ENCODE assay signal across 1 cellular context in genomic region chr1:77319036-77319705, GRCh38.
TF ChIP-seq lines count a peak whose summit lies in the region.

No MANE protein-coding gene starts in this region.

TF ChIP-seq in IMR-90, 13 proteins besides CTCF, POLR2A, EP300 and RAD21:
- TF ChIP-seq ELK1 (IDR thresholded peaks at IDR 0.05; ENCODE audit: borderline replicate concordance, low read depth, low read length) (no peak), BHLHE40 (IDR thresholded peaks at IDR 0.05; ENCODE audit: low read depth, low read length) (no peak), USF2 (IDR thresholded peaks at IDR 0.05; ENCODE audit: low read depth, low read length) (no peak), FOS (IDR thresholded peaks at IDR 0.05; ENCODE audit: low read depth, low read length) (no peak), SMC3 (IDR thresholded peaks at IDR 0.05; ENCODE audit: low read depth, low read length) (no peak), NFE2L2 (IDR thresholded peaks at IDR 0.05; ENCODE audit: low read depth, low read length) (no peak), CEBPB (IDR thresholded peaks at IDR 0.05; ENCODE audit: low read depth, low read length) (no peak)
